In genomic region chr2:205885492-205886099, GRCh38 we compare ENCODE assay signal across 8 cellular contexts.
DNase-seq lines count a peak whose midpoint lies in the region; ATAC-seq and TF ChIP-seq lines count a peak whose summit lies in the region.

No MANE protein-coding gene starts in this region.

- H3K79me2 ChIP-seq in PC-3 (ENCODE audit: low read length): no peaks in the 10 kb centered on the region

- POLR2A ChIA-PET in PC-3 (lab: Charles Lee; ENCODE audit: unreplicated experiment): no interaction called here

- peaks cover 2% of the 10 kb centered on the region for H3K27me3 Mint-ChIP-seq in neural crest cell (ENCODE audit: low read depth)

- TF ChIP-seq CTCF in PC-3 (conservative IDR thresholded peaks at IDR 0.05; ENCODE audit: low read depth, low read length) (peak; percentile 90), fibroblast of villous mesenchyme (IDR thresholded peaks at IDR 0.05; ENCODE audit: insufficient read depth, low read depth, low read length) (peak; percentile 93), neural crest cell (conservative IDR thresholded peaks at IDR 0.05) (peak; percentile 90), suprapubic skin (IDR thresholded peaks at IDR 0.05) (peak; percentile 67 to 81)

- H4K20me1 ChIP-seq in PC-3 (ENCODE audit: low read length): no peaks in the 10 kb centered on the region

- CTCF ChIA-PET in PC-3 (lab: Charles Lee): no interaction called here

- H3K27me3 ChIP-seq in PC-3 (ENCODE audit: low read length) (0 out of 2 replicates have a peak, but pooled peaks cover 3% of the 10 kb centered on the region), suprapubic skin (no peaks in the 10 kb centered on the region)

- peaks cover 4% of the 10 kb centered on the region for H3K4me1 ChIP-seq in PC-3 (ENCODE audit: insufficient read depth, low read length)
- peaks cover 7% of the 10 kb centered on the region for H3K4me1 ChIP-seq in suprapubic skin

- peak overlapping the region; percentile 81 for H3K27ac Mint-ChIP-seq in neural crest cell (ENCODE audit: unreplicated experiment)

- H3K9me3 Mint-ChIP-seq in neural crest cell: no peaks in the 10 kb centered on the region

- H3K27ac ChIP-seq in PC-3 (ENCODE audit: low read length): no peak overlapping the region
- H3K27ac ChIP-seq in suprapubic skin: no peak overlapping the region

- no peaks in the 10 kb centered on the region for H3K9me3 ChIP-seq in PC-3 (ENCODE audit: low read length)
- H3K9me3 ChIP-seq in suprapubic skin: no peaks in the 10 kb centered on the region

- H3F3A ChIP-seq in PC-3 (ENCODE audit: low read length, unreplicated experiment): no peaks in the 10 kb centered on the region

- H3K4me2 ChIP-seq in PC-3 (ENCODE audit: low read length): no peak overlapping the region; the same call in 1 of the 2 replicates

- TF ChIP-seq EP300 in suprapubic skin (IDR thresholded peaks at IDR 0.05): no peak

- H2AFZ ChIP-seq in PC-3 (ENCODE audit: low read length): peak overlapping the region; percentile 63; the same call in 1 of the 2 replicates

- ATAC-seq in HG02870 (IDR thresholded peaks at IDR 0.05; ENCODE audit: unreplicated experiment) (peak; percentile 75), PC-3 (peak; percentile 91)

- WGBS in suprapubic skin: 23% methylated on average over 22 of the region's 23 CpGs

- no peaks in the 10 kb centered on the region for H3K9me2 ChIP-seq in PC-3 (replicated peaks; ENCODE audit: low read length)

- DNase-seq in GM04504 (ENCODE audit: low read depth) (peak; percentile 44), PC-3 (peak; percentile 89), fibroblast of villous mesenchyme (ENCODE audit: low read depth) (peak; percentile 78), neural crest cell (ENCODE audit: low read depth, low spot score) (peak; percentile 76), suprapubic skin (ENCODE audit: low spot score in 2 of 2) (peak; percentile 85 to 86), NCI-H187 (lab: John Stamatoyannopoulos, UW) (no peak)
- DNase-seq in activated T-helper 1 cell treated with anti-CD3 and anti-CD28 coated beads, Interleukin-2, amount 50 U/mL, for 16 hours (ENCODE audit: low read depth in 1 of 2, low spot score in 1 of 2): peak; percentile 19 to 34

- no peaks in the 10 kb centered on the region for H3K4me1 Mint-ChIP-seq in neural crest cell

- H3K9ac ChIP-seq in PC-3 (ENCODE audit: low read length): no peak overlapping the region

- H3K36me3 Mint-ChIP-seq in neural crest cell (ENCODE audit: low read depth): no peaks in the 10 kb centered on the region

- no peak for TF ChIP-seq POLR2A in suprapubic skin (IDR thresholded peaks at IDR 0.05)

- no TSS peak for BruUV-seq in PC-3 (replicated peaks; lab: Mats Ljungman, UMichigan)

- intact Hi-C loops in PC-3 (cut with micrococcal nuclease): loop anchor here (5.0 kb wide), 1 partner anchor 118 kb away; no protein-coding TSS in a partner anchor

- no peak overlapping the region for H3K4me3 ChIP-seq in PC-3 (ENCODE audit: low read length)
- H3K4me3 ChIP-seq in fibroblast of villous mesenchyme (ENCODE audit: low read depth, low read length): no peak overlapping the region
- no peak overlapping the region for H3K4me3 ChIP-seq in suprapubic skin

- no peak overlapping the region for H3K4me3 Mint-ChIP-seq in neural crest cell

- H3K36me3 ChIP-seq in PC-3 (ENCODE audit: low read depth, low read length) (no peaks in the 10 kb centered on the region), suprapubic skin (no peaks in the 10 kb centered on the region)

Comparison
In these comparisons a context has a peak if more than half of its experiments do, and no peak if none do; other contexts are left out.
1. DNase-seq: peak in GM04504 (single experiment), PC-3 (single experiment), activated T-helper 1 cell treated with anti-CD3 and anti-CD28 coated beads, Interleukin-2, amount 50 U/mL, for 16 hours (2 of 2), fibroblast of villous mesenchyme (single experiment), neural crest cell (single experiment) and suprapubic skin (2 of 2); none in NCI-H187 (0 of 2).
2. Peak in every context shown above with its lines, with median percentiles within 50 percentile points of each other: CTCF ChIP-seq.